Comparison of ENCODE assay signal across 22 cellular contexts in genomic region chr5:179128976-179129375, GRCh38.
DNase-seq lines count a peak whose midpoint lies in the region; ATAC-seq and TF ChIP-seq lines count a peak whose summit lies in the region.
"Had no signal": no experiment of that assay in that cellular context is flagged by ENCODE, and none has a peak within 500 bp of the region (broad histone marks: within the 10 kb centered on the region; RNA-seq: fewer than 3 reads in every experiment).

No MANE protein-coding gene starts in this region.

- H3K9me3 ChIP-seq in right cardiac atrium (ENCODE audit: control insufficient read depth, low read length) (no peaks in the 10 kb centered on the region), RWPE2 (ENCODE audit: severe bottlenecking) (peaks cover 38% of the 10 kb centered on the region), lower lobe of right lung (no peaks in the 10 kb centered on the region)
- H3K9me3 ChIP-seq: SK-N-SH had no signal

- DNase-seq in Right ventricle myocardium superior (peak; percentile 26), right cardiac atrium (no peak), RWPE2 (ENCODE audit: low spot score) (peak; percentile 40), lower lobe of right lung (peak; percentile 28), NCI-H526 (lab: John Stamatoyannopoulos, UW) (no peak), hepatic stellate cell (ENCODE audit: low spot score) (no peak)
- no peak for DNase-seq in stimulated activated CD4-positive, alpha-beta T cell treated with anti-CD3 and anti-CD28 coated beads, Interleukin-4, amount 100 ng/mL, for 1 hour
- DNase-seq: AML-193; CD4-positive, alpha-beta memory T cell; COR-L47; DMS53; KBM-7; NCI-H1105 treated with DMSO at 0.1 percent for 48 hours; NCI-H146; NCI-H1930; NCI-H2107; NCI-H446; NCI-H524 treated with DMSO at 0.1 percent for 48 hours; SK-N-SH had no signal

- H3K4me3 ChIP-seq in right cardiac atrium (ENCODE audit: low read length) (no peak overlapping the region), RWPE2 (ENCODE audit: severe bottlenecking) (no peak overlapping the region), lower lobe of right lung (no peak overlapping the region)
- H3K4me3 ChIP-seq: A549; BLaER1 treated with 17β-estradiol and CSF1 and Interleukin-3, amounts not matched to agents 10 nM and 100 nM had no signal

- no peaks in the 10 kb centered on the region for H3K27me3 ChIP-seq in right cardiac atrium (ENCODE audit: control insufficient read depth, insufficient read depth)
- H3K27me3 ChIP-seq in RWPE2 (ENCODE audit: insufficient read depth, poor library complexity, severe bottlenecking), result no peaks in the 10 kb centered on the region
- no peaks in the 10 kb centered on the region for H3K27me3 ChIP-seq in lower lobe of right lung (ENCODE audit: low read depth)
- H3K27me3 ChIP-seq: BLaER1 treated with 17β-estradiol and CSF1 and Interleukin-3, amounts not matched to agents 10 nM and 100 nM had no signal

- H3K27ac ChIP-seq in right cardiac atrium (ENCODE audit: low read length), result no peak overlapping the region
- H3K27ac ChIP-seq in RWPE2 (ENCODE audit: poor library complexity, severe bottlenecking), result no peak overlapping the region
- H3K27ac ChIP-seq in lower lobe of right lung, result no peak overlapping the region
- H3K27ac ChIP-seq: A549; BLaER1 treated with 17β-estradiol and CSF1 and Interleukin-3, amounts not matched to agents 10 nM and 100 nM had no signal

- TF ChIP-seq CTCF in RWPE2 (IDR thresholded peaks at IDR 0.05; ENCODE audit: poor library complexity, severe bottlenecking) (no peak), lower lobe of right lung (IDR thresholded peaks at IDR 0.05) (no peak)

- intact Hi-C loops in Right ventricle myocardium superior (cut with DNase I), result no loop called here
- intact Hi-C loops in right cardiac atrium (cut with DNase I), result no loop called here
- intact Hi-C loops in lower lobe of right lung (cut with DNase I), result no loop called here

- 85% methylated on average over 14 of the region's 14 CpGs for WGBS in right cardiac atrium

- ATAC-seq in Right ventricle myocardium superior (ENCODE audit: poor library complexity) (no peak), right cardiac atrium (no peak), RWPE2 (ENCODE audit: low read depth) (no peak), lower lobe of right lung (no peak)
- ATAC-seq: A549, HepG2 had no signal

- no peaks in the 10 kb centered on the region for H3K36me3 ChIP-seq in RWPE2 (ENCODE audit: low read depth)
- peaks cover 6% of the 10 kb centered on the region for H3K36me3 ChIP-seq in lower lobe of right lung
- H3K36me3 ChIP-seq: BLaER1 treated with 17β-estradiol and CSF1 and Interleukin-3, amounts not matched to agents 10 nM and 100 nM had no signal

- H3K4me1 ChIP-seq in right cardiac atrium (ENCODE audit: control insufficient read depth, insufficient read depth, low read length) (no peaks in the 10 kb centered on the region), RWPE2 (ENCODE audit: insufficient read depth, poor library complexity, severe bottlenecking) (no peaks in the 10 kb centered on the region), lower lobe of right lung (no peaks in the 10 kb centered on the region)
- H3K4me1 ChIP-seq: A549; BLaER1 treated with 17β-estradiol and CSF1 and Interleukin-3, amounts not matched to agents 10 nM and 100 nM had no signal

Comparison
In these comparisons a context has a peak if more than half of its experiments do, and no peak if none do; other contexts are left out.
1. DNase-seq: peak in Right ventricle myocardium superior (single experiment), RWPE2 (single experiment) and lower lobe of right lung (single experiment); none in right cardiac atrium (0 of 3), stimulated activated CD4-positive, alpha-beta T cell treated with anti-CD3 and anti-CD28 coated beads, Interleukin-4, amount 100 ng/mL, for 1 hour (single experiment), NCI-H526 (0 of 2) and hepatic stellate cell (single experiment).